In genomic region chr3:177820683-177821316, GRCh38 we compare ENCODE assay signal across 9 cellular contexts.
DNase-seq lines count a peak whose midpoint lies in the region; ATAC-seq, FAIRE-seq and TF ChIP-seq lines count a peak whose summit lies in the region.
"Had no signal": no experiment of that assay in that cellular context is flagged by ENCODE, and none has a peak within 500 bp of the region (broad histone marks: within the 10 kb centered on the region; RNA-seq: fewer than 3 reads in every experiment).

No MANE protein-coding gene starts in this region.

- H3K9me2 ChIP-seq in GM23248 (ENCODE audit: insufficient read depth), result no peaks in the 10 kb centered on the region

- H3K4me3 Mint-ChIP-seq in T-cell, result no peak overlapping the region
- H3K4me3 Mint-ChIP-seq in CD8-positive, alpha-beta T cell, result no peak overlapping the region
- H3K4me3 Mint-ChIP-seq in activated naive CD4-positive, alpha-beta T cell treated with anti-CD3 and anti-CD28 coated beads, Interleukin-2, amount 10 ng/mL, durations not matched to agents 7 days and 5 days, result no peak overlapping the region

- FAIRE-seq in GM12891 (lab: Jason Lieb, UNC), result no peak

- TF ChIP-seq CTCF in fibroblast of the aortic adventitia (IDR thresholded peaks at IDR 0.05; ENCODE audit: insufficient read depth, low read length), result no peak
- no peak for TF ChIP-seq CTCF in CD8-positive, alpha-beta T cell (IDR thresholded peaks at IDR 0.05)

- H3K27me3 ChIP-seq in GM23248 (replicated peaks; ENCODE audit: insufficient read depth), result 0 out of 2 replicates have a peak, but pooled peaks cover 17% of the 10 kb centered on the region
- no peaks in the 10 kb centered on the region for H3K27me3 ChIP-seq in CD8-positive, alpha-beta T cell (ENCODE audit: insufficient read depth, low read length)

- no peaks in the 10 kb centered on the region for H3K9me3 ChIP-seq in GM23248 (ENCODE audit: low read depth)
- H3K9me3 ChIP-seq in CD8-positive, alpha-beta T cell (ENCODE audit: low read length), result no peaks in the 10 kb centered on the region

- H3K9me3 Mint-ChIP-seq in T-cell, result no peaks in the 10 kb centered on the region
- H3K9me3 Mint-ChIP-seq in CD8-positive, alpha-beta T cell, result no peaks in the 10 kb centered on the region
- H3K9me3 Mint-ChIP-seq in activated naive CD4-positive, alpha-beta T cell treated with anti-CD3 and anti-CD28 coated beads, Interleukin-2, amount 10 ng/mL, durations not matched to agents 7 days and 5 days, result no peaks in the 10 kb centered on the region

- CTCF ChIA-PET in T-cell (lab: Charles Lee), result no interaction called here
- CTCF ChIA-PET in CD8-positive, alpha-beta T cell (lab: Charles Lee), result no interaction called here
- CTCF ChIA-PET in activated naive CD4-positive, alpha-beta T cell treated with anti-CD3 and anti-CD28 coated beads, Interleukin-2, amount 10 ng/mL, durations not matched to agents 7 days and 5 days (lab: Charles Lee), result no interaction called here

- peaks cover 19% of the 10 kb centered on the region; the same call in 1 of the 2 replicates for H3F3A ChIP-seq in GM23248 (ENCODE audit: insufficient read depth)

- no peaks in the 10 kb centered on the region for H3K36me3 ChIP-seq in GM23248 (ENCODE audit: low read depth)
- no peaks in the 10 kb centered on the region for H3K36me3 ChIP-seq in CD8-positive, alpha-beta T cell (ENCODE audit: insufficient read depth, low read length)

- no peak overlapping the region for H3K27ac Mint-ChIP-seq in T-cell
- no peak overlapping the region for H3K27ac Mint-ChIP-seq in CD8-positive, alpha-beta T cell
- no peak overlapping the region for H3K27ac Mint-ChIP-seq in activated naive CD4-positive, alpha-beta T cell treated with anti-CD3 and anti-CD28 coated beads, Interleukin-2, amount 10 ng/mL, durations not matched to agents 7 days and 5 days

- no peaks in the 10 kb centered on the region for H3K27me3 Mint-ChIP-seq in T-cell
- H3K27me3 Mint-ChIP-seq in CD8-positive, alpha-beta T cell (ENCODE audit: low read depth), result no peaks in the 10 kb centered on the region
- H3K27me3 Mint-ChIP-seq in activated naive CD4-positive, alpha-beta T cell treated with anti-CD3 and anti-CD28 coated beads, Interleukin-2, amount 10 ng/mL, durations not matched to agents 7 days and 5 days, result no peaks in the 10 kb centered on the region

- H3K27ac ChIP-seq in GM23248, result no peak overlapping the region
- no peak overlapping the region for H3K27ac ChIP-seq in CD8-positive, alpha-beta T cell (ENCODE audit: low read depth, low read length)

- H3K79me2 ChIP-seq in GM23248 (ENCODE audit: insufficient read depth), result no peaks in the 10 kb centered on the region

- 69 to 78% methylated on average over 2 of the region's 2 CpGs for WGBS in GM23248 (ENCODE audit: low coverage in 1 of 2, low lambda C conversion rate in 2 of 2, missing lambda C conversion rate in 2 of 2), 2 experiments

- no peak overlapping the region for H2AFZ ChIP-seq in GM23248

- POLR2A ChIA-PET in T-cell (lab: Charles Lee), result interaction anchor here in 1 of 2 donors (0.7 kb wide), 1 partner anchor 773 kb away, joined by 6 read pairs; no protein-coding TSS in a partner anchor
- POLR2A ChIA-PET in CD8-positive, alpha-beta T cell (lab: Charles Lee), result no interaction called here

- DNase-seq in GM12891 (ENCODE audit: insufficient read length, low spot score) (no peak), LHCN-M2 (ENCODE audit: low read depth) (peak; percentile 54), fibroblast of the aortic adventitia (ENCODE audit: low read depth) (peak; percentile 63), T-cell (no peak), GM23248 (no peak)
- DNase-seq in CD8-positive, alpha-beta T cell, result no peak
- DNase-seq in activated naive CD4-positive, alpha-beta T cell treated with anti-CD3 and anti-CD28 coated beads, Interleukin-2, amount 10 ng/mL, durations not matched to agents 7 days and 5 days, result no peak
- DNase-seq: midbrain had no signal

- in situ Hi-C loops in GM23248 (cut with MboI), result no loop called here

- no peaks in the 10 kb centered on the region for H4K20me1 ChIP-seq in GM23248 (ENCODE audit: insufficient read depth)

- ATAC-seq in GM21529 (IDR thresholded peaks at IDR 0.05; ENCODE audit: unreplicated experiment), result peak; percentile 87
- no peak for ATAC-seq in T-cell (replicated peaks in 1 of 4)
- ATAC-seq in CD8-positive, alpha-beta T cell, result no peak

- H3K4me1 Mint-ChIP-seq in T-cell, result peaks cover 5 to 7% (median 5%) of the 10 kb centered on the region in 3 donors
- peaks cover 4% of the 10 kb centered on the region for H3K4me1 Mint-ChIP-seq in CD8-positive, alpha-beta T cell (ENCODE audit: low read depth)
- H3K4me1 Mint-ChIP-seq in activated naive CD4-positive, alpha-beta T cell treated with anti-CD3 and anti-CD28 coated beads, Interleukin-2, amount 10 ng/mL, durations not matched to agents 7 days and 5 days, result peaks cover 4% of the 10 kb centered on the region

- no peak overlapping the region for H3K4me2 ChIP-seq in GM23248 (ENCODE audit: unreplicated experiment)

- H3K4me3 ChIP-seq in fibroblast of the aortic adventitia (ENCODE audit: low read depth, low read length) (no peak overlapping the region), GM23248 (no peak overlapping the region)
- H3K4me3 ChIP-seq in CD8-positive, alpha-beta T cell (ENCODE audit: low read depth, low read length), result no peak overlapping the region

- no peaks in the 10 kb centered on the region for H3K36me3 Mint-ChIP-seq in T-cell
- H3K36me3 Mint-ChIP-seq in CD8-positive, alpha-beta T cell, result no peaks in the 10 kb centered on the region
- no peaks in the 10 kb centered on the region for H3K36me3 Mint-ChIP-seq in activated naive CD4-positive, alpha-beta T cell treated with anti-CD3 and anti-CD28 coated beads, Interleukin-2, amount 10 ng/mL, durations not matched to agents 7 days and 5 days

- no peak for TF ChIP-seq POLR2A in GM12891 (IDR thresholded peaks at IDR 0.05; ENCODE audit: low read depth, low read length)

- no peak overlapping the region for H3K9ac ChIP-seq in GM23248

- peaks cover 24% of the 10 kb centered on the region for H3K4me1 ChIP-seq in GM23248 (ENCODE audit: insufficient read depth)
- no peaks in the 10 kb centered on the region for H3K4me1 ChIP-seq in CD8-positive, alpha-beta T cell (ENCODE audit: insufficient read depth, low read length)

- intact Hi-C loops in CD8-positive, alpha-beta T cell (cut with DNase I, micrococcal nuclease), result no loop called here

TF ChIP-seq in GM12891, 5 proteins besides CTCF, POLR2A, EP300 and RAD21:
- TF ChIP-seq TAF1 (IDR thresholded peaks at IDR 0.05; ENCODE audit: low read depth, low read length), result no peak
- peak; percentile 61 for TF ChIP-seq SPI1 (IDR thresholded peaks at IDR 0.05; ENCODE audit: low read depth, low read length)

Comparison
In these comparisons a context has a peak if more than half of its experiments do, and no peak if none do; other contexts are left out.
1. DNase-seq: peak in LHCN-M2 (single experiment) and fibroblast of the aortic adventitia (single experiment); none in GM12891 (single experiment), T-cell (0 of 34), GM23248 (single experiment), CD8-positive, alpha-beta T cell (0 of 7) and activated naive CD4-positive, alpha-beta T cell treated with anti-CD3 and anti-CD28 coated beads, Interleukin-2, amount 10 ng/mL, durations not matched to agents 7 days and 5 days (single experiment).